In the genomic region with DNA sequence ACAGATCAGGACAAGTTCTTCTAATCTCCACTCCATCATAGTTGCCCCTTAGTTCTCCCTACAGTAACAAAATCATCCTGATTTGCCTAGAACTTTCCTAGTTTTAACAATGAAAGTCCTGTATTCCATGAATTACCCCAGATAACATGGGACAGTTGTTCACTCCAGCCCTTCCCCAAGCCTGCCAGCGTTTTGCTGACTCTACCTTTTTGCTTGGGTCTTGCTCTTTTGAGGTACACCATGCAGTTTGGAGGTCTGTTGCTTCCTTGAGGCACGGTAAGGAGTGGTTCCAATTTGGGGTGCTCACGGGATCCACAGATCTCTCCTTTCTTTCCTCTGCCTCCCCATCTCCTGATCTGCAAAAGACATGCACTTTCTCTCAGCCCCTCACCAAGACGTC, we compare ENCODE assay signal across 3 cellular contexts.
TF ChIP-seq lines count a peak whose summit lies in the region.

No MANE protein-coding gene starts in this region.

TF ChIP-seq in A549, 52 proteins besides CTCF, POLR2A, EP300 and RAD21 (continued from another document):
- no peak for TF ChIP-seq EHF (CRISPR knock-in tag; IDR thresholded peaks at IDR 0.05)
- peak; percentile 62 for TF ChIP-seq MAFK (IDR thresholded peaks at IDR 0.05; ENCODE audit: partially characterized antibody)

TF ChIP-seq in GM23338, 12 proteins besides CTCF, POLR2A, EP300 and RAD21 (continued from another document and continues in another):
- TF ChIP-seq, protein P1, sequence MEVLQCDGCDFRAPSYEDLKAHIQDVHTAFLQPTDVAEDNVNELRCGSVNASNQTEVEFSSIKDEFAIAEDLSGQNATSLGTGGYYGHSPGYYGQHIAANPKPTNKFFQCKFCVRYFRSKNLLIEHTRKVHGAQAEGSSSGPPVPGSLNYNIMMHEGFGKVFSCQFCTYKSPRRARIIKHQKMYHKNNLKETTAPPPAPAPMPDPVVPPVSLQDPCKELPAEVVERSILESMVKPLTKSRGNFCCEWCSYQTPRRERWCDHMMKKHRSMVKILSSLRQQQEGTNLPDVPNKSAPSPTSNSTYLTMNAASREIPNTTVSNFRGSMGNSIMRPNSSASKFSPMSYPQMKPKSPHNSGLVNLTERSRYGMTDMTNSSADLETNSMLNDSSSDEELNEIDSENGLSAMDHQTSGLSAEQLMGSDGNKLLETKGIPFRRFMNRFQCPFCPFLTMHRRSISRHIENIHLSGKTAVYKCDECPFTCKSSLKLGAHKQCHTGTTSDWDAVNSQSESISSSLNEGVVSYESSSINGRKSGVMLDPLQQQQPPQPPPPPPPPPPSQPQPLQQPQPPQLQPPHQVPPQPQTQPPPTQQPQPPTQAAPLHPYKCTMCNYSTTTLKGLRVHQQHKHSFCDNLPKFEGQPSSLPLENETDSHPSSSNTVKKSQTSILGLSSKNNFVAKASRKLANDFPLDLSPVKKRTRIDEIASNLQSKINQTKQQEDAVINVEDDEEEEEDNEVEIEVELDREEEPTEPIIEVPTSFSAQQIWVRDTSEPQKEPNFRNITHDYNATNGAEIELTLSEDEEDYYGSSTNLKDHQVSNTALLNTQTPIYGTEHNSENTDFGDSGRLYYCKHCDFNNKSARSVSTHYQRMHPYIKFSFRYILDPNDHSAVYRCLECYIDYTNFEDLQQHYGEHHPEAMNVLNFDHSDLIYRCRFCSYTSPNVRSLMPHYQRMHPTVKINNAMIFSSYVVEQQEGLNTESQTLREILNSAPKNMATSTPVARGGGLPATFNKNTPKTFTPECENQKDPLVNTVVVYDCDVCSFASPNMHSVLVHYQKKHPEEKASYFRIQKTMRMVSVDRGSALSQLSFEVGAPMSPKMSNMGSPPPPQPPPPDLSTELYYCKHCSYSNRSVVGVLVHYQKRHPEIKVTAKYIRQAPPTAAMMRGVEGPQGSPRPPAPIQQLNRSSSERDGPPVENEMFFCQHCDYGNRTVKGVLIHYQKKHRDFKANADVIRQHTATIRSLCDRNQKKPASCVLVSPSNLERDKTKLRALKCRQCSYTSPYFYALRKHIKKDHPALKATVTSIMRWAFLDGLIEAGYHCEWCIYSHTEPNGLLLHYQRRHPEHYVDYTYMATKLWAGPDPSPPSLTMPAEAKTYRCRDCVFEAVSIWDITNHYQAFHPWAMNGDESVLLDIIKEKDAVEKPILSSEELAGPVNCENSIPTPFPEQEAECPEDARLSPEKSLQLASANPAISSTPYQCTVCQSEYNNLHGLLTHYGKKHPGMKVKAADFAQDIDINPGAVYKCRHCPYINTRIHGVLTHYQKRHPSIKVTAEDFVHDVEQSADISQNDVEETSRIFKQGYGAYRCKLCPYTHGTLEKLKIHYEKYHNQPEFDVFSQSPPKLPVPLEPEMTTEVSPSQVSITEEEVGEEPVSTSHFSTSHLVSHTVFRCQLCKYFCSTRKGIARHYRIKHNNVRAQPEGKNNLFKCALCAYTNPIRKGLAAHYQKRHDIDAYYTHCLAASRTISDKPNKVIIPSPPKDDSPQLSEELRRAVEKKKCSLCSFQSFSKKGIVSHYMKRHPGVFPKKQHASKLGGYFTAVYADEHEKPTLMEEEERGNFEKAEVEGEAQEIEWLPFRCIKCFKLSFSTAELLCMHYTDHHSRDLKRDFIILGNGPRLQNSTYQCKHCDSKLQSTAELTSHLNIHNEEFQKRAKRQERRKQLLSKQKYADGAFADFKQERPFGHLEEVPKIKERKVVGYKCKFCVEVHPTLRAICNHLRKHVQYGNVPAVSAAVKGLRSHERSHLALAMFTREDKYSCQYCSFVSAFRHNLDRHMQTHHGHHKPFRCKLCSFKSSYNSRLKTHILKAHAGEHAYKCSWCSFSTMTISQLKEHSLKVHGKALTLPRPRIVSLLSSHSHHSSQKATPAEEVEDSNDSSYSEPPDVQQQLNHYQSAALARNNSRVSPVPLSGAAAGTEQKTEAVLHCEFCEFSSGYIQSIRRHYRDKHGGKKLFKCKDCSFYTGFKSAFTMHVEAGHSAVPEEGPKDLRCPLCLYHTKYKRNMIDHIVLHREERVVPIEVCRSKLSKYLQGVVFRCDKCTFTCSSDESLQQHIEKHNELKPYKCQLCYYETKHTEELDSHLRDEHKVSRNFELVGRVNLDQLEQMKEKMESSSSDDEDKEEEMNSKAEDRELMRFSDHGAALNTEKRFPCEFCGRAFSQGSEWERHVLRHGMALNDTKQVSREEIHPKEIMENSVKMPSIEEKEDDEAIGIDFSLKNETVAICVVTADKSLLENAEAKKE (CRISPR knock-in tag; IDR thresholded peaks at IDR 0.05), result no peak
- TF ChIP-seq STAT1 (IDR thresholded peaks at IDR 0.05; ENCODE audit: unreplicated experiment), result no peak
- no peak for TF ChIP-seq EZH2phosphoT487 (IDR thresholded peaks at IDR 0.05; ENCODE audit: unreplicated experiment)
- TF ChIP-seq ZNF331 (CRISPR knock-in tag; IDR thresholded peaks at IDR 0.05; ENCODE audit: low read depth), result no peak
- no peak for TF ChIP-seq ZNF114 (CRISPR knock-in tag; IDR thresholded peaks at IDR 0.05)
- no peak for TF ChIP-seq POLR2AphosphoS5 (IDR thresholded peaks at IDR 0.05; ENCODE audit: low read depth)
- no peak for TF ChIP-seq CREB1 (CRISPR knock-in tag; IDR thresholded peaks at IDR 0.05; ENCODE audit: low read depth)
- TF ChIP-seq, protein P2, sequence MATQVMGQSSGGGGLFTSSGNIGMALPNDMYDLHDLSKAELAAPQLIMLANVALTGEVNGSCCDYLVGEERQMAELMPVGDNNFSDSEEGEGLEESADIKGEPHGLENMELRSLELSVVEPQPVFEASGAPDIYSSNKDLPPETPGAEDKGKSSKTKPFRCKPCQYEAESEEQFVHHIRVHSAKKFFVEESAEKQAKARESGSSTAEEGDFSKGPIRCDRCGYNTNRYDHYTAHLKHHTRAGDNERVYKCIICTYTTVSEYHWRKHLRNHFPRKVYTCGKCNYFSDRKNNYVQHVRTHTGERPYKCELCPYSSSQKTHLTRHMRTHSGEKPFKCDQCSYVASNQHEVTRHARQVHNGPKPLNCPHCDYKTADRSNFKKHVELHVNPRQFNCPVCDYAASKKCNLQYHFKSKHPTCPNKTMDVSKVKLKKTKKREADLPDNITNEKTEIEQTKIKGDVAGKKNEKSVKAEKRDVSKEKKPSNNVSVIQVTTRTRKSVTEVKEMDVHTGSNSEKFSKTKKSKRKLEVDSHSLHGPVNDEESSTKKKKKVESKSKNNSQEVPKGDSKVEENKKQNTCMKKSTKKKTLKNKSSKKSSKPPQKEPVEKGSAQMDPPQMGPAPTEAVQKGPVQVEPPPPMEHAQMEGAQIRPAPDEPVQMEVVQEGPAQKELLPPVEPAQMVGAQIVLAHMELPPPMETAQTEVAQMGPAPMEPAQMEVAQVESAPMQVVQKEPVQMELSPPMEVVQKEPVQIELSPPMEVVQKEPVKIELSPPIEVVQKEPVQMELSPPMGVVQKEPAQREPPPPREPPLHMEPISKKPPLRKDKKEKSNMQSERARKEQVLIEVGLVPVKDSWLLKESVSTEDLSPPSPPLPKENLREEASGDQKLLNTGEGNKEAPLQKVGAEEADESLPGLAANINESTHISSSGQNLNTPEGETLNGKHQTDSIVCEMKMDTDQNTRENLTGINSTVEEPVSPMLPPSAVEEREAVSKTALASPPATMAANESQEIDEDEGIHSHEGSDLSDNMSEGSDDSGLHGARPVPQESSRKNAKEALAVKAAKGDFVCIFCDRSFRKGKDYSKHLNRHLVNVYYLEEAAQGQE (IDR thresholded peaks at IDR 0.05; ENCODE audit: unreplicated experiment), result no peak
- TF ChIP-seq, protein P3, sequence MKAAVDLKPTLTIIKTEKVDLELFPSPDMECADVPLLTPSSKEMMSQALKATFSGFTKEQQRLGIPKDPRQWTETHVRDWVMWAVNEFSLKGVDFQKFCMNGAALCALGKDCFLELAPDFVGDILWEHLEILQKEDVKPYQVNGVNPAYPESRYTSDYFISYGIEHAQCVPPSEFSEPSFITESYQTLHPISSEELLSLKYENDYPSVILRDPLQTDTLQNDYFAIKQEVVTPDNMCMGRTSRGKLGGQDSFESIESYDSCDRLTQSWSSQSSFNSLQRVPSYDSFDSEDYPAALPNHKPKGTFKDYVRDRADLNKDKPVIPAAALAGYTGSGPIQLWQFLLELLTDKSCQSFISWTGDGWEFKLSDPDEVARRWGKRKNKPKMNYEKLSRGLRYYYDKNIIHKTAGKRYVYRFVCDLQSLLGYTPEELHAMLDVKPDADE (IDR thresholded peaks at IDR 0.05), result no peak

TF ChIP-seq in K562, 482 proteins besides CTCF, POLR2A, EP300 and RAD21:
- TF ChIP-seq C11orf30 (IDR thresholded peaks at IDR 0.05; ENCODE audit: low read depth) (0 out of 2 replicates have a peak, but pooled peaks have one; percentile 22), MAFF (IDR thresholded peaks at IDR 0.05; ENCODE audit: low read length) (0 out of 2 replicates have a peak, but pooled peaks have one; percentile 24), ZNF316 (IDR thresholded peaks at IDR 0.05) (peak; percentile 57; the same call in 1 of the 2 replicates), SP2 (IDR thresholded peaks at IDR 0.05; ENCODE audit: extremely low read depth, low read depth, low read length, poor library complexity, severe bottlenecking) (no peak)
